ENCODE assay signal across 27 cellular contexts in genomic region chr5:6666762-6667161, GRCh38.
"Had no signal": no experiment of that assay in that cellular context is flagged by ENCODE, and none has a peak within 500 bp of the region (broad histone marks: within the 10 kb centered on the region; RNA-seq: fewer than 3 reads in every experiment).

No MANE protein-coding gene starts in this region.

- H3K9me3 Mint-ChIP-seq: dendritic cell treated with granulocyte-macrophage colony-stimulating factor and Interleukin-4, amounts not matched to agents 40 ng/mL and 50 ng/mL, for 4 days; effector memory CD8-positive, alpha-beta T cell; endodermal cell had no signal

- H3K4me3 Mint-ChIP-seq: dendritic cell treated with granulocyte-macrophage colony-stimulating factor and Interleukin-4, amounts not matched to agents 40 ng/mL and 50 ng/mL, for 4 days; effector memory CD8-positive, alpha-beta T cell; endodermal cell; mesothelial cell of epicardium had no signal

- H3K27ac Mint-ChIP-seq: dendritic cell treated with granulocyte-macrophage colony-stimulating factor and Interleukin-4, amounts not matched to agents 40 ng/mL and 50 ng/mL, for 4 days; effector memory CD8-positive, alpha-beta T cell; endodermal cell; mesothelial cell of epicardium had no signal

- H3K27ac ChIP-seq: colonic mucosa, epithelial cell of prostate, esophagus squamous epithelium, gastrocnemius medialis, heart right ventricle, left lung, lower lobe of right lung had no signal

- H3K4me3 ChIP-seq: colonic mucosa, esophagus squamous epithelium, gastrocnemius medialis, heart right ventricle, left lung, lower lobe of right lung, mucosa of descending colon had no signal

- H3K4me1 Mint-ChIP-seq: endodermal cell, mesothelial cell of epicardium had no signal

- H3K27me3 Mint-ChIP-seq: dendritic cell treated with granulocyte-macrophage colony-stimulating factor and Interleukin-4, amounts not matched to agents 40 ng/mL and 50 ng/mL, for 4 days; effector memory CD8-positive, alpha-beta T cell had no signal

- FAIRE-seq: endometrium, islet of Langerhans, keratinocyte had no signal

- H3K36me3 ChIP-seq: colonic mucosa, gastrocnemius medialis had no signal

- H3K27me3 ChIP-seq: colonic mucosa, esophagus squamous epithelium, gastrocnemius medialis, heart right ventricle, left lung had no signal

- ATAC-seq: effector memory CD8-positive, alpha-beta T cell; esophagus mucosa; gastrocnemius medialis; heart right ventricle; left cardiac atrium; left lung; left ventricle myocardium superior; lower lobe of right lung; mucosa of descending colon had no signal

- H3K4me1 ChIP-seq: colonic mucosa, esophagus squamous epithelium, gastrocnemius medialis, heart right ventricle, left lung, lower lobe of right lung had no signal

- H3K9me3 ChIP-seq: colonic mucosa, esophagus squamous epithelium, gastrocnemius medialis, heart right ventricle, left lung, lower lobe of right lung, mucosa of descending colon had no signal

- DNase-seq: colonic mucosa; cortex of kidney; effector CD8-positive, alpha-beta T cell; effector memory CD8-positive, alpha-beta T cell; endodermal cell; erythroblast; esophagus squamous epithelium; foreskin fibroblast; foreskin melanocyte; gastrocnemius medialis; glutamatergic neuron; head of caudate nucleus; heart right ventricle; hippocampal formation; left cardiac atrium; left lung; left ventricle myocardium superior; lower lobe of right lung; mesenchymal stem cell; mucosa of descending colon had no signal
